Comparison of ENCODE assay signal across 8 cellular contexts in the genomic region with DNA sequence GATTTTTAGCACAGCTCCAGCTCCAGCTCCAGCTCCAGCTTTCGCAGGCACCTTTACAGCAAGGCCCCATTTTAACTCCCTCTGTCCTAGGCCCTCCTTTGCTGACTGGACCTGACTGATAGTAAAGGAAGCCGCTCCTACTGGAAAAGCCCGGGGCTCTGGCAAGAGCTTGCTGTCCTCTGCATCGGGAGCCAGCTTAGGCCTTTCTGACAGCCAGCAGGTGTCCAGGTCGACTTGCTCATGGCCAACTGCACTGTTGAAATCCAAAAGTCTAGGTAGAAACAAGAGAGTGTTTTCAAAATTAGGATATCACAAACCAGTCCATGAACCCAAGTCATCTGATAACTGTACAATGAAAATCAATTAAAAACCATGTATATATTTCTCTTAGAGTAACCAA.
"Had no signal": no experiment of that assay in that cellular context is flagged by ENCODE, and none has a peak within 500 bp of the region (broad histone marks: within the 10 kb centered on the region; RNA-seq: fewer than 3 reads in every experiment).

No MANE protein-coding gene starts in this region.

- H3K4me3 ChIP-seq: GM23338, K562 had no signal

- DNase-seq: H9, HCEC 1CT, IMR-90 had no signal

- ATAC-seq: GM23338, K562 had no signal

- FAIRE-seq: H1, H54, HTR-8/SVneo, K562 had no signal
